In genomic region chr18:74709451-74709850, GRCh38 we compare ENCODE assay signal across 20 cellular contexts.
DNase-seq lines count a peak whose midpoint lies in the region; ATAC-seq, FAIRE-seq and TF ChIP-seq lines count a peak whose summit lies in the region.
"Had no signal": no experiment of that assay in that cellular context is flagged by ENCODE, and none has a peak within 500 bp of the region (broad histone marks: within the 10 kb centered on the region; RNA-seq: fewer than 3 reads in every experiment).

No MANE protein-coding gene starts in this region.

- H3K9me3 ChIP-seq in parathyroid adenoma (ENCODE audit: control insufficient read depth, low read length) = no peaks in the 10 kb centered on the region
- no peaks in the 10 kb centered on the region for H3K9me3 ChIP-seq in right lobe of liver
- H3K9me3 ChIP-seq: BE2C, BLaER1, Caco-2 had no signal

- TF ChIP-seq CTCF in parathyroid adenoma (IDR thresholded peaks at IDR 0.05) (no peak), right lobe of liver (IDR thresholded peaks at IDR 0.05) (no peak)

- H3K4me1 ChIP-seq in parathyroid adenoma (no peaks in the 10 kb centered on the region), right lobe of liver (peaks cover 0 to 15% (median 0%) of the 10 kb centered on the region in 4 donors)
- H3K4me1 ChIP-seq: BE2C, BLaER1, Caco-2 had no signal

- H3K27me3 ChIP-seq in parathyroid adenoma (ENCODE audit: control insufficient read depth, insufficient read depth, low read length) = no peaks in the 10 kb centered on the region
- no peaks in the 10 kb centered on the region for H3K27me3 ChIP-seq in right lobe of liver
- H3K27me3 ChIP-seq: BE2C, BLaER1 had no signal

- peak overlapping the region; percentile 7 for H3K4me2 ChIP-seq in parathyroid adenoma (ENCODE audit: low read length)
- H3K4me2 ChIP-seq: BLaER1 had no signal

- no peak for TF ChIP-seq POLR2A in GM12892 (IDR thresholded peaks at IDR 0.05; ENCODE audit: low read depth, low read length)
- no peak for TF ChIP-seq POLR2A in right lobe of liver (IDR thresholded peaks at IDR 0.05)

- DNase-seq in GM12892 (ENCODE audit: insufficient read length) (no peak), SK-N-DZ (ENCODE audit: low spot score) (peak; percentile 60), right lobe of liver (no peak), foreskin melanocyte (no peak), activated T-cell treated with anti-CD3 and anti-CD28 coated beads for 4 hours (no peak)
- DNase-seq: 8988T; ACHN; BE2C; C1 segment of cervical spinal cord; Caco-2; Calu3; CD4-positive, alpha-beta memory T cell; CD4-positive, CD25-positive, alpha-beta regulatory T cell; DMS79 treated with DMSO at 0.1 percent for 48 hours; GF-D8 had no signal

- no peak overlapping the region for H2AFZ ChIP-seq in parathyroid adenoma

- intact Hi-C loops in right lobe of liver (cut with DNase I) = no loop called here

- H3K36me3 ChIP-seq in parathyroid adenoma (ENCODE audit: control insufficient read depth, insufficient read depth, low read length) = no peaks in the 10 kb centered on the region
- H3K36me3 ChIP-seq in right lobe of liver = no peaks in the 10 kb centered on the region
- H3K36me3 ChIP-seq: BE2C had no signal

- H3K27ac ChIP-seq in parathyroid adenoma (no peak overlapping the region), right lobe of liver (no peak overlapping the region)
- H3K27ac ChIP-seq: BLaER1 had no signal

- WGBS in right lobe of liver (ENCODE audit: insufficient coverage, low coverage, low lambda C conversion rate, missing lambda C conversion rate) = 100% methylated on average over 2 of the region's 3 CpGs

- peak; percentile 76 for FAIRE-seq in GM12892 (lab: Jason Lieb, UNC)
- FAIRE-seq: GM12891, GM19239 had no signal

- H3K9ac ChIP-seq in parathyroid adenoma = no peak overlapping the region
- H3K9ac ChIP-seq: BLaER1 had no signal

- no peak for ATAC-seq in SK-N-SH treated with all-trans-retinoic acid at 6 μM for 48 hours
- ATAC-seq in right lobe of liver = no peak

- H3K79me2 ChIP-seq in parathyroid adenoma = no peaks in the 10 kb centered on the region

- H3K4me3 ChIP-seq in parathyroid adenoma (ENCODE audit: low read depth, low read length) (no peak overlapping the region), right lobe of liver (no peak overlapping the region)
- H3K4me3 ChIP-seq: BLaER1 had no signal

TF ChIP-seq in SK-N-SH treated with all-trans-retinoic acid at 6 μM for 48 hours, 23 proteins besides CTCF, POLR2A, EP300 and RAD21:
- TF ChIP-seq TSHZ2 (CRISPR knock-in tag; IDR thresholded peaks at IDR 0.05) (peak; percentile 34; the same call in 1 of the 2 replicates), CSDC2 (CRISPR knock-in tag; IDR thresholded peaks at IDR 0.05) (no peak)
